Comparison of ENCODE assay signal across 8 cellular contexts in genomic region chr4:83010111-83010521, GRCh38. TPM values are rescaled to one million over a fixed set of nuclear protein-coding genes. Genes with fewer than 3 reads are reported as not detected.
A peak's percentile ranks its signal among the peaks of the same experiment; 100 is the strongest.
DNase-seq lines count a peak whose midpoint lies in the region; ATAC-seq and TF ChIP-seq lines count a peak whose summit lies in the region.

No MANE protein-coding gene starts in this region.

- peak overlapping the region; percentile 81 for H3K9ac ChIP-seq in NT2/D1 (ENCODE audit: insufficient read length, low read depth)

- H3K27me3 ChIP-seq in NT2/D1 (ENCODE audit: insufficient read depth, insufficient read length) (peaks cover 23% of the 10 kb centered on the region), upper lobe of right lung (no peaks in the 10 kb centered on the region)

- DNase-seq in NCI-H748 (lab: John Stamatoyannopoulos, UW; ENCODE audit: unreplicated experiment) (peak; percentile 27), NCI-H748 treated with DMSO at 0.1 percent for 48 hours (lab: John Stamatoyannopoulos, UW) (no peak), NT2/D1 (ENCODE audit: low read depth, low spot score) (no peak), caudate nucleus (lab: John Stamatoyannopoulos, UW) (peak in 2 of 61 donors; percentile 27 to 38), medulla oblongata (ENCODE audit: extremely low spot score) (peak; percentile 25), upper lobe of right lung (no peak)

- H3K9me3 ChIP-seq in NT2/D1 (ENCODE audit: insufficient read depth, low read length) (no peaks in the 10 kb centered on the region), upper lobe of right lung (no peaks in the 10 kb centered on the region)

- H3K36me3 ChIP-seq in NT2/D1 (ENCODE audit: insufficient read depth, insufficient read length, low read length) (no peaks in the 10 kb centered on the region), upper lobe of right lung (no peaks in the 10 kb centered on the region)

- peak overlapping the region; percentile 59 for H3K4me3 ChIP-seq in NT2/D1 (ENCODE audit: insufficient read length, low read depth)
- peak overlapping the region; percentile 90 for H3K4me3 ChIP-seq in upper lobe of right lung

- no peak for ATAC-seq in upper lobe of right lung
- no peak for ATAC-seq in HG02571 (IDR thresholded peaks at IDR 0.05; ENCODE audit: unreplicated experiment)
- ATAC-seq in HG02852 (IDR thresholded peaks at IDR 0.05; ENCODE audit: unreplicated experiment), result no peak

- intact Hi-C loops in upper lobe of right lung (cut with DNase I), result no loop called here

- TF ChIP-seq CTCF in upper lobe of right lung (IDR thresholded peaks at IDR 0.05), result no peak

- H3K4me1 ChIP-seq in NT2/D1 (ENCODE audit: insufficient read depth, insufficient read length), result no peaks in the 10 kb centered on the region
- peaks cover 35% of the 10 kb centered on the region for H3K4me1 ChIP-seq in upper lobe of right lung

- H3K27ac ChIP-seq in caudate nucleus (ENCODE audit: low read depth, low read length), result peak overlapping the region; percentile 58
- H3K27ac ChIP-seq in upper lobe of right lung, result peak overlapping the region; percentile 91

RNA-seq across cellular contexts. Expression of gene LIN54, which starts 0.5 kb away (rescaled TPM):
- total RNA-seq in upper lobe of right lung, result 9.8 TPM

RNA-seq across cellular contexts. Expression of gene COPS4, which starts 24.9 kb away (rescaled TPM):
- 24.3 TPM for total RNA-seq in upper lobe of right lung

Comparison
In these comparisons a context has a peak if more than half of its experiments do, and no peak if none do; other contexts are left out.
1. DNase-seq: peak in NCI-H748 (single experiment) and medulla oblongata (single experiment); none in NCI-H748 treated with DMSO at 0.1 percent for 48 hours (single experiment), NT2/D1 (single experiment) and upper lobe of right lung (single experiment).